3 cellular contexts compared by ENCODE assay signal in the genomic region with DNA sequence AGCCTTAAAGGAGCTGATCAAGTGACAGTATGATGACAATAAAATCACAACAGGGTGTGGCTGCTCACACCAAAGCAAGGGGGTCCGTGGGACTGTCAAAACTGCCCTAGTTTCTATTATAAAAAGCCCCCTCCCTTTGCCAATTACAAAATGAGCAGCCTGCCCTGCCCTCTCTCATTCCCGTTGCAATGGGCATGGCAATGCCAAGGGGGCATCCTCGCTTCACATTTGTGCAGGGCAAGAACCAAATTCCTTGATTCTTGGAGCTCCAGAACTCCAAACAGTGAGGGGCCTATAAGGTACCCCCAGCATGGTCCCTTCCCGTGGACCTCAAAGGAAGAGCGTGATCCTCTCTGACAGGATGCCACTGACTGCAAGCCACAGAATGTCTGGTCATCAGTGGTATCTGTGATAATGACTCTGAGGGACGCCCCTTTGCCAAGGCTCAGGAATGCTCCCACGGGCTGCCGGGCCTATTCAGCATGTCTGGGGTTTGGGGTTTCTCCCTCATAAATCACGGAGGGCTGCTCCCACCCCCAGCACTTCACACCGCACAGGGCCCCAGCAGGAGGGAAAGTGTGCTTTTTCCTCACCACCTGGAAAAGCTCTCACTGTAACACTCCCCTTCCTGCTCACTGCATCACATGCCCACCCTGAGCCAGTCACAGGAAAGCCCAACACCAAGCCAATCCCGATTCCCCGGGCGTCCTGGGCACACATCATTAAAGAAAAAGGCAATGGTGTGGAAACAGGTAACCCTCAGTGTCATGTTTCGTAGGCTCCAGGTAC.
TF ChIP-seq lines count a peak whose summit lies in the region.

No MANE protein-coding gene starts in this region.

TF ChIP-seq in SK-N-SH, 30 proteins besides CTCF, POLR2A, EP300 and RAD21:
- TF ChIP-seq SMC3 (IDR thresholded peaks at IDR 0.05; ENCODE audit: low read depth, low read length): peak; percentile 50
- TF ChIP-seq FOXM1 (IDR thresholded peaks at IDR 0.05; ENCODE audit: low read depth): no peak

TF ChIP-seq in SK-N-SH treated with all-trans-retinoic acid at 6 μM for 48 hours, 23 proteins besides CTCF, POLR2A, EP300 and RAD21:
- no peak for TF ChIP-seq TCF4 (CRISPR knock-in tag; IDR thresholded peaks at IDR 0.05; ENCODE audit: borderline replicate concordance)
- TF ChIP-seq ZNF70 (CRISPR knock-in tag; IDR thresholded peaks at IDR 0.05): no peak
- TF ChIP-seq ARNTL (CRISPR knock-in tag; IDR thresholded peaks at IDR 0.05; ENCODE audit: borderline replicate concordance, low read depth): no peak
- TF ChIP-seq, protein P1, sequence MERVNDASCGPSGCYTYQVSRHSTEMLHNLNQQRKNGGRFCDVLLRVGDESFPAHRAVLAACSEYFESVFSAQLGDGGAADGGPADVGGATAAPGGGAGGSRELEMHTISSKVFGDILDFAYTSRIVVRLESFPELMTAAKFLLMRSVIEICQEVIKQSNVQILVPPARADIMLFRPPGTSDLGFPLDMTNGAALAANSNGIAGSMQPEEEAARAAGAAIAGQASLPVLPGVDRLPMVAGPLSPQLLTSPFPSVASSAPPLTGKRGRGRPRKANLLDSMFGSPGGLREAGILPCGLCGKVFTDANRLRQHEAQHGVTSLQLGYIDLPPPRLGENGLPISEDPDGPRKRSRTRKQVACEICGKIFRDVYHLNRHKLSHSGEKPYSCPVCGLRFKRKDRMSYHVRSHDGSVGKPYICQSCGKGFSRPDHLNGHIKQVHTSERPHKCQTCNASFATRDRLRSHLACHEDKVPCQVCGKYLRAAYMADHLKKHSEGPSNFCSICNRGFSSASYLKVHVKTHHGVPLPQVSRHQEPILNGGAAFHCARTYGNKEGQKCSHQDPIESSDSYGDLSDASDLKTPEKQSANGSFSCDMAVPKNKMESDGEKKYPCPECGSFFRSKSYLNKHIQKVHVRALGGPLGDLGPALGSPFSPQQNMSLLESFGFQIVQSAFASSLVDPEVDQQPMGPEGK (CRISPR knock-in tag; IDR thresholded peaks at IDR 0.05; ENCODE audit: borderline replicate concordance): no peak
- TF ChIP-seq ISL1 (CRISPR knock-in tag; IDR thresholded peaks at IDR 0.05): no peak
- TF ChIP-seq GLIS3 (CRISPR knock-in tag; IDR thresholded peaks at IDR 0.05): no peak
- no peak for TF ChIP-seq TSHZ2 (CRISPR knock-in tag; IDR thresholded peaks at IDR 0.05)
- TF ChIP-seq ZC3H10 (CRISPR knock-in tag; IDR thresholded peaks at IDR 0.05): no peak
- TF ChIP-seq, protein P2, sequence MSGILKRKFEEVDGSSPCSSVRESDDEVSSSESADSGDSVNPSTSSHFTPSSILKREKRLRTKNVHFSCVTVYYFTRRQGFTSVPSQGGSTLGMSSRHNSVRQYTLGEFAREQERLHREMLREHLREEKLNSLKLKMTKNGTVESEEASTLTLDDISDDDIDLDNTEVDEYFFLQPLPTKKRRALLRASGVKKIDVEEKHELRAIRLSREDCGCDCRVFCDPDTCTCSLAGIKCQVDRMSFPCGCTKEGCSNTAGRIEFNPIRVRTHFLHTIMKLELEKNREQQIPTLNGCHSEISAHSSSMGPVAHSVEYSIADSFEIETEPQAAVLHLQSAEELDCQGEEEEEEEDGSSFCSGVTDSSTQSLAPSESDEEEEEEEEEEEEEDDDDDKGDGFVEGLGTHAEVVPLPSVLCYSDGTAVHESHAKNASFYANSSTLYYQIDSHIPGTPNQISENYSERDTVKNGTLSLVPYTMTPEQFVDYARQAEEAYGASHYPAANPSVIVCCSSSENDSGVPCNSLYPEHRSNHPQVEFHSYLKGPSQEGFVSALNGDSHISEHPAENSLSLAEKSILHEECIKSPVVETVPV (CRISPR knock-in tag; IDR thresholded peaks at IDR 0.05): no peak
- no peak for TF ChIP-seq ZNF565 (CRISPR knock-in tag; conservative IDR thresholded peaks at IDR 0.05; ENCODE audit: low read depth)

TF ChIP-seq in HCT116, 20 proteins besides CTCF, POLR2A, EP300 and RAD21:
- TF ChIP-seq EZH2phosphoT487 (IDR thresholded peaks at IDR 0.05; ENCODE audit: borderline replicate concordance) (no peak), EZH2 (IDR thresholded peaks at IDR 0.05) (no peak), POLR2AphosphoS5 (IDR thresholded peaks at IDR 0.05; ENCODE audit: low read depth, low read length) (no peak), ZNF274 (IDR thresholded peaks at IDR 0.05; ENCODE audit: low read depth, low read length) (no peak), JUND (IDR thresholded peaks at IDR 0.05) (no peak), SP1 (IDR thresholded peaks at IDR 0.05; ENCODE audit: low read depth) (no peak), ZFX (IDR thresholded peaks at IDR 0.05) (no peak), ELF1 (IDR thresholded peaks at IDR 0.05; ENCODE audit: borderline replicate concordance, low read depth) (no peak), EGR1 (IDR thresholded peaks at IDR 0.05; ENCODE audit: low read depth) (no peak), ATF3 (IDR thresholded peaks at IDR 0.05) (no peak), SRF (IDR thresholded peaks at IDR 0.05; ENCODE audit: low read depth) (no peak), MAX (IDR thresholded peaks at IDR 0.05) (no peak), YY1 (IDR thresholded peaks at IDR 0.05; ENCODE audit: extremely low read depth, insufficient replicate concordance, low read depth, low read length) (no peak), ZBTB33 (IDR thresholded peaks at IDR 0.05; ENCODE audit: extremely low read depth, insufficient replicate concordance, low read length) (no peak), TCF7L2 (IDR thresholded peaks at IDR 0.05; ENCODE audit: borderline replicate concordance, extremely low read depth, insufficient read depth, insufficient read length) (no peak), FOSL1 (IDR thresholded peaks at IDR 0.05; ENCODE audit: low read depth) (no peak), CEBPB (IDR thresholded peaks at IDR 0.05; ENCODE audit: low read depth) (no peak)
- TF ChIP-seq, protein P3, sequence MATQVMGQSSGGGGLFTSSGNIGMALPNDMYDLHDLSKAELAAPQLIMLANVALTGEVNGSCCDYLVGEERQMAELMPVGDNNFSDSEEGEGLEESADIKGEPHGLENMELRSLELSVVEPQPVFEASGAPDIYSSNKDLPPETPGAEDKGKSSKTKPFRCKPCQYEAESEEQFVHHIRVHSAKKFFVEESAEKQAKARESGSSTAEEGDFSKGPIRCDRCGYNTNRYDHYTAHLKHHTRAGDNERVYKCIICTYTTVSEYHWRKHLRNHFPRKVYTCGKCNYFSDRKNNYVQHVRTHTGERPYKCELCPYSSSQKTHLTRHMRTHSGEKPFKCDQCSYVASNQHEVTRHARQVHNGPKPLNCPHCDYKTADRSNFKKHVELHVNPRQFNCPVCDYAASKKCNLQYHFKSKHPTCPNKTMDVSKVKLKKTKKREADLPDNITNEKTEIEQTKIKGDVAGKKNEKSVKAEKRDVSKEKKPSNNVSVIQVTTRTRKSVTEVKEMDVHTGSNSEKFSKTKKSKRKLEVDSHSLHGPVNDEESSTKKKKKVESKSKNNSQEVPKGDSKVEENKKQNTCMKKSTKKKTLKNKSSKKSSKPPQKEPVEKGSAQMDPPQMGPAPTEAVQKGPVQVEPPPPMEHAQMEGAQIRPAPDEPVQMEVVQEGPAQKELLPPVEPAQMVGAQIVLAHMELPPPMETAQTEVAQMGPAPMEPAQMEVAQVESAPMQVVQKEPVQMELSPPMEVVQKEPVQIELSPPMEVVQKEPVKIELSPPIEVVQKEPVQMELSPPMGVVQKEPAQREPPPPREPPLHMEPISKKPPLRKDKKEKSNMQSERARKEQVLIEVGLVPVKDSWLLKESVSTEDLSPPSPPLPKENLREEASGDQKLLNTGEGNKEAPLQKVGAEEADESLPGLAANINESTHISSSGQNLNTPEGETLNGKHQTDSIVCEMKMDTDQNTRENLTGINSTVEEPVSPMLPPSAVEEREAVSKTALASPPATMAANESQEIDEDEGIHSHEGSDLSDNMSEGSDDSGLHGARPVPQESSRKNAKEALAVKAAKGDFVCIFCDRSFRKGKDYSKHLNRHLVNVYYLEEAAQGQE (IDR thresholded peaks at IDR 0.05; ENCODE audit: low read depth): no peak
